1 cellular context compared by ENCODE assay signal in the genomic region with DNA sequence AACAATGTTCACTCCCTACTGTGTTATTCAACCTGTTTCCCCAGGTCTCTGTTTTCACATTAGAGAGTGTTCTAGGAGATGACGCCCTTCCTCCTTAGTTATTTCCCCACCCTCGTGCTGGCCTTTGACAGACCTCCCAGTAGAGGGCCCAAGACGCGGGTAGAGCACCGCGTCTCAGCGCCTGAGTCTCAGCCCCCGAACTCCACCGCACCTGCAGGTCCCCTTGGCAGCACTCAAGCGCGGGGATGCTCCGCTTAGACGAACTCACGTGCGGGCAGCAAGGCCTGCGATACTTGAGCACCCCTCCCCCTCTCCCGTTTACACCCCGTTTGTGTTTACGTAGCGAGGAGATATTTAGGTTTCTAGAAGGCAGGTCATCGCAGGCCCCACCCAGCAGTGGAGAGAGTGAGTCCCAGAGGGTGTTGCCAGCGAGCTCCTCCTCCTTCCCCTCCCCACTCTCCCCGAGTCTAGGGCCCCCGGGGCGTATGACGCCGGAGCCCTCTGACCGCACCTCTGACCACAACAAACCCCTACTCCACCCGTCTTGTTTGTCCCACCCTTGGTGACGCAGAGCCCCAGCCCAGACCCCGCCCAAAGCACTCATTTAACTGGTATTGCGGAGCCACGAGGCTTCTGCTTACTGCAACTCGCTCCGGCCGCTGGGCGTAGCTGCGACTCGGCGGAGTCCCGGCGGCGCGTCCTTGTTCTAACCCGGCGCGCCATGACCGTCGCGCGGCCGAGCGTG.
TF ChIP-seq lines count a peak whose summit lies in the region.

A gene with protein sequence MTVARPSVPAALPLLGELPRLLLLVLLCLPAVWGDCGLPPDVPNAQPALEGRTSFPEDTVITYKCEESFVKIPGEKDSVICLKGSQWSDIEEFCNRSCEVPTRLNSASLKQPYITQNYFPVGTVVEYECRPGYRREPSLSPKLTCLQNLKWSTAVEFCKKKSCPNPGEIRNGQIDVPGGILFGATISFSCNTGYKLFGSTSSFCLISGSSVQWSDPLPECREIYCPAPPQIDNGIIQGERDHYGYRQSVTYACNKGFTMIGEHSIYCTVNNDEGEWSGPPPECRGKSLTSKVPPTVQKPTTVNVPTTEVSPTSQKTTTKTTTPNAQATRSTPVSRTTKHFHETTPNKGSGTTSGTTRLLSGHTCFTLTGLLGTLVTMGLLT (plus strand): TSS at position 634 of the 745 bp plus-strand sequence. CDS start 88 bp downstream, at position 722.

TF ChIP-seq in HepG2, 621 proteins besides CTCF, POLR2A, EP300 and RAD21 (continued from another document and continues in another):
- TF ChIP-seq, protein P1, sequence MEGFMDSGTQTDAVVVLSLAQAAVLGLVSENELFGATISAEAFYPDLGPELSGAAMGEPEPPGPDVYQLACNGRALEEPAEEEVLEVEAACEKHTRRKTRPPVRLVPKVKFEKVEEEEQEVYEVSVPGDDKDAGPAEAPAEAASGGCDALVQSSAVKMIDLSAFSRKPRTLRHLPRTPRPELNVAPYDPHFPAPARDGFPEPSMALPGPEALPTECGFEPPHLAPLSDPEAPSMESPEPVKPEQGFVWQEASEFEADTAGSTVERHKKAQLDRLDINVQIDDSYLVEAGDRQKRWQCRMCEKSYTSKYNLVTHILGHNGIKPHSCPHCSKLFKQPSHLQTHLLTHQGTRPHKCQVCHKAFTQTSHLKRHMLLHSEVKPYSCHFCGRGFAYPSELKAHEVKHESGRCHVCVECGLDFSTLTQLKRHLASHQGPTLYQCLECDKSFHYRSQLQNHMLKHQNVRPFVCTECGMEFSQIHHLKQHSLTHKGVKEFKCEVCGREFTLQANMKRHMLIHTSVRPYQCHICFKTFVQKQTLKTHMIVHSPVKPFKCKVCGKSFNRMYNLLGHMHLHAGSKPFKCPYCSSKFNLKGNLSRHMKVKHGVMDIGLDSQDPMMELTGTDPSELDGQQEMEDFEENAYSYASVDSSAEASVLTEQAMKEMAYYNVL (CRISPR knock-in tag; IDR thresholded peaks at IDR 0.05; ENCODE audit: borderline replicate concordance): no peak; the same call in 1 of the 2 replicates
- TF ChIP-seq GATAD1 (CRISPR knock-in tag; IDR thresholded peaks at IDR 0.05) (no peak), ZMYM3 (CRISPR knock-in tag; IDR thresholded peaks at IDR 0.05) (peak; percentile 17; the same call in 1 of the 2 replicates), NBN (conservative IDR thresholded peaks at IDR 0.05) (no peak), ATF7-NPFF (CRISPR knock-in tag; IDR thresholded peaks at IDR 0.05; ENCODE audit: low read depth) (no peak; the same call in 1 of the 2 replicates), ZNF431 (CRISPR knock-in tag; IDR thresholded peaks at IDR 0.05; ENCODE audit: borderline replicate concordance, low read depth) (no peak), NFRKB (IDR thresholded peaks at IDR 0.05) (no peak), ZNF24 (IDR thresholded peaks at IDR 0.05) (no peak), SALL2 (CRISPR knock-in tag; IDR thresholded peaks at IDR 0.05) (peak; percentile 80; the same call in 1 of the 2 replicates), MIXL1 (CRISPR knock-in tag; IDR thresholded peaks at IDR 0.05) (no peak), ASH2L (IDR thresholded peaks at IDR 0.05; ENCODE audit: insufficient read length, low read depth, low read length) (peak; percentile 33), NONO (IDR thresholded peaks at IDR 0.05) (no peak), NONO (CRISPR knock-in tag; conservative IDR thresholded peaks at IDR 0.05) (no peak; the same call in 1 of the 2 replicates), BORCS8-MEF2B (CRISPR knock-in tag; IDR thresholded peaks at IDR 0.05) (peak; percentile 72), TMF1 (CRISPR knock-in tag; IDR thresholded peaks at IDR 0.05; ENCODE audit: low read depth) (peak; percentile 87), TAF1 (CRISPR knock-in tag; IDR thresholded peaks at IDR 0.05) (peak; percentile 79; the same call in 1 of the 2 replicates), NFE2L1 (CRISPR knock-in tag; IDR thresholded peaks at IDR 0.05; ENCODE audit: borderline replicate concordance) (no peak), ZFP36L1 (CRISPR knock-in tag; IDR thresholded peaks at IDR 0.05) (peak; percentile 76; the same call in 1 of the 2 replicates), MED1 (CRISPR knock-in tag; IDR thresholded peaks at IDR 0.05) (no peak; the same call in 1 of the 2 replicates), ZFYVE20 (CRISPR knock-in tag; IDR thresholded peaks at IDR 0.05; ENCODE audit: borderline replicate concordance, low read depth) (no peak), ZBTB21 (CRISPR knock-in tag; IDR thresholded peaks at IDR 0.05) (peak; percentile 94), ZNF260 (CRISPR knock-in tag; IDR thresholded peaks at IDR 0.05; ENCODE audit: borderline replicate concordance, low read depth) (no peak), SMAD1 (CRISPR knock-in tag; IDR thresholded peaks at IDR 0.05; ENCODE audit: borderline replicate concordance, low read depth) (no peak), HMGA1 (CRISPR knock-in tag; conservative IDR thresholded peaks at IDR 0.05) (no peak), NCOA5 (CRISPR knock-in tag; IDR thresholded peaks at IDR 0.05) (no peak), ESRRA (CRISPR knock-in tag; IDR thresholded peaks at IDR 0.05; ENCODE audit: low read depth) (no peak), FOXC1 (CRISPR knock-in tag; IDR thresholded peaks at IDR 0.05; ENCODE audit: borderline replicate concordance) (no peak; the same call in 1 of the 2 replicates), PTBP1 (IDR thresholded peaks at IDR 0.05; ENCODE audit: low read depth, low read length, poor library complexity, severe bottlenecking) (no peak), ZNF17 (CRISPR knock-in tag; IDR thresholded peaks at IDR 0.05) (no peak), POLR2G (IDR thresholded peaks at IDR 0.05; ENCODE audit: low read depth, low read length) (peak; percentile 64), ZNF253 (CRISPR knock-in tag; IDR thresholded peaks at IDR 0.05; ENCODE audit: borderline replicate concordance) (no peak), RXRA (CRISPR knock-in tag; IDR thresholded peaks at IDR 0.05) (peak; percentile 58; the same call in 1 of the 2 replicates), ZNF558 (CRISPR knock-in tag; IDR thresholded peaks at IDR 0.05; ENCODE audit: borderline replicate concordance) (no peak; the same call in 1 of the 2 replicates), ZNF225 (CRISPR knock-in tag; IDR thresholded peaks at IDR 0.05) (no peak), MYNN (CRISPR knock-in tag; IDR thresholded peaks at IDR 0.05; ENCODE audit: low read depth) (no peak), HOXA7 (CRISPR knock-in tag; IDR thresholded peaks at IDR 0.05) (no peak), MAFG (CRISPR knock-in tag; IDR thresholded peaks at IDR 0.05) (no peak), AGO1 (IDR thresholded peaks at IDR 0.05; ENCODE audit: low read depth, low read length, poor library complexity, severe bottlenecking) (no peak), HCFC1 (IDR thresholded peaks at IDR 0.05; ENCODE audit: low read depth, low read length) (no peak)
- TF ChIP-seq, protein P2, sequence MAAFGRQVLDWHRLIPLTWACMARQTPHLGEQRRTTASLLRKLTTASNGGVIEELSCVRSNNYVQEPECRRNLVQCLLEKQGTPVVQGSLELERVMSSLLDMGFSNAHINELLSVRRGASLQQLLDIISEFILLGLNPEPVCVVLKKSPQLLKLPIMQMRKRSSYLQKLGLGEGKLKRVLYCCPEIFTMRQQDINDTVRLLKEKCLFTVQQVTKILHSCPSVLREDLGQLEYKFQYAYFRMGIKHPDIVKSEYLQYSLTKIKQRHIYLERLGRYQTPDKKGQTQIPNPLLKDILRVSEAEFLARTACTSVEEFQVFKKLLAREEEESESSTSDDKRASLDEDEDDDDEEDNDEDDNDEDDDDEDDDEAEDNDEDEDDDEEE (CRISPR knock-in tag; IDR thresholded peaks at IDR 0.05): no peak
- TF ChIP-seq, protein P3, sequence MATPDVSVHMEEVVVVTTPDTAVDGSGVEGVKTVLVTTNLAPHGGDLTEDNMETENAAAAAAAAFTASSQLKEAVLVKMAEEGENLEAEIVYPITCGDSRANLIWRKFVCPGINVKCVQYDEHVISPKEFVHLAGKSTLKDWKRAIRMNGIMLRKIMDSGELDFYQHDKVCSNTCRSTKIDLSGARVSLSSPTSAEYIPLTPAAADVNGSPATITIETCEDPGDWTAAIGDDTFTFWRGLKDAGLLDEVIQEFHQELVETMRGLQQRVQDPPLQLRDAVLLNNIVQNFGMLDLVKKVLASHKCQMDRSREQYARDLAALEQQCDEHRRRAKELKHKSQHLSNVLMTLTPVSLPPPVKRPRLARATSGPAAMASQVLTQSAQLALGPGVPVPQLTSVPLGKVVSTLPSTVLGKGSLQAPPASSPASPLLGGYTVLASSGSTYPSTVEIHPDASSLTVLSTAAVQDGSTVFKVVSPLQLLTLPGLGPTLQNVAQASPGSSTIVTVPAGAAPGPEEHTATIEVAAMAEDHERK (CRISPR knock-in tag; IDR thresholded peaks at IDR 0.05; ENCODE audit: low read depth): no peak
- TF ChIP-seq, protein P4, sequence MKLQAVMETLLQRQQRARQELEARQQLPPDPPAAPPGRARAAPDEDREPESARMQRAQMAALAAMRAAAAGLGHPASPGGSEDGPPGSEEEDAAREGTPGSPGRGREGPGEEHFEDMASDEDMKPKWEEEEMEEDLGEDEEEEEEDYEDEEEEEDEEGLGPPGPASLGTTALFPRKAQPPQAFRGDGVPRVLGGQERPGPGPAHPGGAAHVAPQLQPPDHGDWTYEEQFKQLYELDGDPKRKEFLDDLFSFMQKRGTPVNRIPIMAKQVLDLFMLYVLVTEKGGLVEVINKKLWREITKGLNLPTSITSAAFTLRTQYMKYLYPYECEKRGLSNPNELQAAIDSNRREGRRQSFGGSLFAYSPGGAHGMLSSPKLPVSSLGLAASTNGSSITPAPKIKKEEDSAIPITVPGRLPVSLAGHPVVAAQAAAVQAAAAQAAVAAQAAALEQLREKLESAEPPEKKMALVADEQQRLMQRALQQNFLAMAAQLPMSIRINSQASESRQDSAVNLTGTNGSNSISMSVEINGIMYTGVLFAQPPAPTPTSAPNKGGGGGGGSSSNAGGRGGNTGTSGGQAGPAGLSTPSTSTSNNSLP (IDR thresholded peaks at IDR 0.05; ENCODE audit: low read depth, low read length): no peak
- TF ChIP-seq, protein P5, sequence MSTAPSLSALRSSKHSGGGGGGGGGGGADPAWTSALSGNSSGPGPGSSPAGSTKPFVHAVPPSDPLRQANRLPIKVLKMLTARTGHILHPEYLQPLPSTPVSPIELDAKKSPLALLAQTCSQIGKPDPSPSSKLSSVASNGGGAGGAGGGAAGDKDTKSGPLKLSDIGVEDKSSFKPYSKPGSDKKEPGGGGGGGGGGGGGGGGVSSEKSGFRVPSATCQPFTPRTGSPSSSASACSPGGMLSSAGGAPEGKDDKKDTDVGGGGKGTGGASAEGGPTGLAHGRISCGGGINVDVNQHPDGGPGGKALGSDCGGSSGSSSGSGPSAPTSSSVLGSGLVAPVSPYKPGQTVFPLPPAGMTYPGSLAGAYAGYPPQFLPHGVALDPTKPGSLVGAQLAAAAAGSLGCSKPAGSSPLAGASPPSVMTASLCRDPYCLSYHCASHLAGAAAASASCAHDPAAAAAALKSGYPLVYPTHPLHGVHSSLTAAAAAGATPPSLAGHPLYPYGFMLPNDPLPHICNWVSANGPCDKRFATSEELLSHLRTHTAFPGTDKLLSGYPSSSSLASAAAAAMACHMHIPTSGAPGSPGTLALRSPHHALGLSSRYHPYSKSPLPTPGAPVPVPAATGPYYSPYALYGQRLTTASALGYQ (CRISPR knock-in tag; IDR thresholded peaks at IDR 0.05): 0 out of 2 replicates have a peak, but pooled peaks have one; percentile 34
- TF ChIP-seq, protein P6, sequence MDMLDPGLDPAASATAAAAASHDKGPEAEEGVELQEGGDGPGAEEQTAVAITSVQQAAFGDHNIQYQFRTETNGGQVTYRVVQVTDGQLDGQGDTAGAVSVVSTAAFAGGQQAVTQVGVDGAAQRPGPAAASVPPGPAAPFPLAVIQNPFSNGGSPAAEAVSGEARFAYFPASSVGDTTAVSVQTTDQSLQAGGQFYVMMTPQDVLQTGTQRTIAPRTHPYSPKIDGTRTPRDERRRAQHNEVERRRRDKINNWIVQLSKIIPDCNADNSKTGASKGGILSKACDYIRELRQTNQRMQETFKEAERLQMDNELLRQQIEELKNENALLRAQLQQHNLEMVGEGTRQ (IDR thresholded peaks at IDR 0.05; ENCODE audit: low read depth, low read length): no peak
- TF ChIP-seq, protein P6 (CRISPR knock-in tag; IDR thresholded peaks at IDR 0.05; ENCODE audit: borderline replicate concordance): no peak
- TF ChIP-seq, protein P7, sequence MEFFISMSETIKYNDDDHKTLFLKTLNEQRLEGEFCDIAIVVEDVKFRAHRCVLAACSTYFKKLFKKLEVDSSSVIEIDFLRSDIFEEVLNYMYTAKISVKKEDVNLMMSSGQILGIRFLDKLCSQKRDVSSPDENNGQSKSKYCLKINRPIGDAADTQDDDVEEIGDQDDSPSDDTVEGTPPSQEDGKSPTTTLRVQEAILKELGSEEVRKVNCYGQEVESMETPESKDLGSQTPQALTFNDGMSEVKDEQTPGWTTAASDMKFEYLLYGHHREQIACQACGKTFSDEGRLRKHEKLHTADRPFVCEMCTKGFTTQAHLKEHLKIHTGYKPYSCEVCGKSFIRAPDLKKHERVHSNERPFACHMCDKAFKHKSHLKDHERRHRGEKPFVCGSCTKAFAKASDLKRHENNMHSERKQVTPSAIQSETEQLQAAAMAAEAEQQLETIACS (CRISPR knock-in tag; IDR thresholded peaks at IDR 0.05): no peak
- TF ChIP-seq, protein P8, sequence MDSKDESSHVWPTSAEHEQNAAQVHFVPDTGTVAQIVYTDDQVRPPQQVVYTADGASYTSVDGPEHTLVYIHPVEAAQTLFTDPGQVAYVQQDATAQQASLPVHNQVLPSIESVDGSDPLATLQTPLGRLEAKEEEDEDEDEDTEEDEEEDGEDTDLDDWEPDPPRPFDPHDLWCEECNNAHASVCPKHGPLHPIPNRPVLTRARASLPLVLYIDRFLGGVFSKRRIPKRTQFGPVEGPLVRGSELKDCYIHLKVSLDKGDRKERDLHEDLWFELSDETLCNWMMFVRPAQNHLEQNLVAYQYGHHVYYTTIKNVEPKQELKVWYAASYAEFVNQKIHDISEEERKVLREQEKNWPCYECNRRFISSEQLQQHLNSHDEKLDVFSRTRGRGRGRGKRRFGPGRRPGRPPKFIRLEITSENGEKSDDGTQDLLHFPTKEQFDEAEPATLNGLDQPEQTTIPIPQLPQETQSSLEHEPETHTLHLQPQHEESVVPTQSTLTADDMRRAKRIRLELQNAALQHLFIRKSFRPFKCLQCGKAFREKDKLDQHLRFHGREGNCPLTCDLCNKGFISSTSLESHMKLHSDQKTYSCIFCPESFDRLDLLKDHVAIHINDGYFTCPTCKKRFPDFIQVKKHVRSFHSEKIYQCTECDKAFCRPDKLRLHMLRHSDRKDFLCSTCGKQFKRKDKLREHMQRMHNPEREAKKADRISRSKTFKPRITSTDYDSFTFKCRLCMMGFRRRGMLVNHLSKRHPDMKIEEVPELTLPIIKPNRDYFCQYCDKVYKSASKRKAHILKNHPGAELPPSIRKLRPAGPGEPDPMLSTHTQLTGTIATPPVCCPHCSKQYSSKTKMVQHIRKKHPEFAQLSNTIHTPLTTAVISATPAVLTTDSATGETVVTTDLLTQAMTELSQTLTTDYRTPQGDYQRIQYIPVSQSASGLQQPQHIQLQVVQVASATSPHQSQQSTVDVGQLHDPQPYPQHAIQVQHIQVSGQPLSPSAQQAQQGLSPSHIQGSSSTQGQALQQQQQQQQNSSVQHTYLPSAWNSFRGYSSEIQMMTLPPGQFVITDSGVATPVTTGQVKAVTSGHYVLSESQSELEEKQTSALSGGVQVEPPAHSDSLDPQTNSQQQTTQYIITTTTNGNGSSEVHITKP (CRISPR knock-in tag; IDR thresholded peaks at IDR 0.05; ENCODE audit: low read depth): no peak
